Comparison of ENCODE assay signal across 8 cellular contexts in the genomic region with DNA sequence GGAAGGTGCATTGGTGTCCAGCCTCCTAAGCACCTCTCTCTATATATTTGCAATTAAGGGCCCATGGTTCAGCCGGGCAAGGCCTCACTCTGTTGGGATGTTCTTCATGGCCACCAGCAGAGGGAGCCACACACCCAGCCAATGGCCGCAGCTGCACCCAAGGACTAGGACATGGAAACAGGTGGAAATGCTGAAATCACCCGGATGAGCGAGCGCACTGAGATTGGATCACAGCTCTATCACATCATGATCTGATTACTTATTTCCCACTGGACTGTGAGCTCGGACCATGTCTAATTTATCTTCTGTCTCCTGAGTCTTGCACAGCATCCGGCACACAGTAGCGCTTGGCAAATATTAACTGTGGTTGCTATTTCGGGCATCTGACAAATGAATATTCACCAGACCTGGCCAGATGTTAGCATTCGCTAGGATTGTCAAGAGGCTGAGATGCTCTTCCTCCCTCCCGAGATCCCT. TPM values are rescaled to one million over a fixed set of nuclear protein-coding genes. Genes with fewer than 3 reads are reported as not detected.
DNase-seq lines count a peak whose midpoint lies in the region; ATAC-seq and TF ChIP-seq lines count a peak whose summit lies in the region.

No MANE protein-coding gene starts in this region.

- TF ChIP-seq CTCF in VCaP (conservative IDR thresholded peaks at IDR 0.05), result peak; percentile 90
- peak; percentile 76 to 95 (median 90) for TF ChIP-seq CTCF in spleen (IDR thresholded peaks at IDR 0.05 in 8 of 11, conservative IDR thresholded peaks at IDR 0.05 in 3 of 11)

- peaks cover 0 to 12% (median 6%) of the 10 kb centered on the region in 6 donors for H3K4me1 ChIP-seq in spleen

- H3K27me3 ChIP-seq in spleen (replicated peaks in 1 of 7), result no peaks in the 10 kb centered on the region

- intact Hi-C loops in spleen (cut with DNase I; ENCODE audit: low total_unique reads), result loop anchor here (5.0 kb wide), 1 partner anchor 196 kb away; no protein-coding TSS in a partner anchor

- DNase-seq in COLO829 (ENCODE audit: low spot score), result peak; percentile 81
- peak; percentile 91 for DNase-seq in NCI-H2171 treated with DMSO at 0.1 percent for 48 hours (lab: John Stamatoyannopoulos, UW)
- peak; percentile 27 for DNase-seq in brain pericyte (ENCODE audit: low read depth, low spot score)
- peak; percentile 90 for DNase-seq in iPS-NIHi11 (ENCODE audit: low spot score)
- DNase-seq in spleen, result peak; percentile 92

- H3K9me3 ChIP-seq in spleen, result no peaks in the 10 kb centered on the region

- 33 to 43% (median 36%) methylated on average over 11 of the region's 11 CpGs for WGBS in spleen, 5 donors

- H3K4me3 ChIP-seq in spleen, result no peak overlapping the region

- ATAC-seq in HG02642 (IDR thresholded peaks at IDR 0.05; ENCODE audit: poor library complexity, unreplicated experiment), result peak; percentile 66
- no peak for ATAC-seq in GM21447 (IDR thresholded peaks at IDR 0.05; ENCODE audit: unreplicated experiment)

- TF ChIP-seq POLR2A in spleen (IDR thresholded peaks at IDR 0.05), result no peak

- peaks cover 0 to 29% (median 0%) of the 10 kb centered on the region in 6 donors for H3K36me3 ChIP-seq in spleen

- H3K27ac ChIP-seq in VCaP, result peak overlapping the region; percentile 60
- H3K27ac ChIP-seq in spleen, result no peak overlapping the region

RNA-seq across cellular contexts. Expression of a gene that starts 31.2 kb away (rescaled TPM):
- 1 to 10 TPM; 3.0 to 6.5 (median 4.7) TPM for total RNA-seq in spleen
- polyA plus RNA-seq in spleen, result under 1 TPM; 0.33 to 0.99 (median 0.49) TPM

Comparison
In these comparisons a context has a peak if more than half of its experiments do, and no peak if none do; other contexts are left out.
1. DNase-seq: peak in every context shown above with its lines; median percentile 92 in spleen; 91 in NCI-H2171 treated with DMSO at 0.1 percent for 48 hours; 90 in iPS-NIHi11; 81 in COLO829; 27 in brain pericyte.